ENCODE assay signal across 18 cellular contexts in genomic region chr4:113921089-113921842, GRCh38. TPM values are rescaled to one million over a fixed set of nuclear protein-coding genes. Genes with fewer than 3 reads are reported as not detected.
A peak's percentile ranks its signal among the peaks of the same experiment; 100 is the strongest.
DNase-seq lines count a peak whose midpoint lies in the region; ATAC-seq, FAIRE-seq and TF ChIP-seq lines count a peak whose summit lies in the region.
"Had no signal": no experiment of that assay in that cellular context is flagged by ENCODE, and none has a peak within 500 bp of the region (broad histone marks: within the 10 kb centered on the region; RNA-seq: fewer than 3 reads in every experiment).

No MANE protein-coding gene starts in this region.

- H3K9me2 ChIP-seq in Loucy (replicated peaks; ENCODE audit: low read depth, low read length): no peaks in the 10 kb centered on the region

- H3K79me2 ChIP-seq in Loucy (ENCODE audit: insufficient read depth, low read length) (no peaks in the 10 kb centered on the region), parathyroid adenoma (no peaks in the 10 kb centered on the region)

- no peaks in the 10 kb centered on the region for H4K20me1 ChIP-seq in Loucy (ENCODE audit: insufficient read depth, low read length, poor library complexity, severe bottlenecking)
- H4K20me1 ChIP-seq: BLaER1 treated with 17β-estradiol and CSF1 and Interleukin-3, amounts not matched to agents 10 nM and 100 nM had no signal

- FAIRE-seq in GM12891 (lab: Jason Lieb, UNC): peak; percentile 9
- FAIRE-seq: urothelium cell line had no signal

- DNase-seq in GM12891 (ENCODE audit: insufficient read length, low spot score): no peak
- peak; percentile 11 for DNase-seq in fibroblast of gingiva (ENCODE audit: low read depth)
- no peak for DNase-seq in breast epithelium (ENCODE audit: low spot score in 2 of 2)
- DNase-seq in MV-4-11 (lab: John Stamatoyannopoulos, UW): no peak
- DNase-seq: activated CD4-positive, alpha-beta T cell treated with anti-CD3 and anti-CD28 coated beads for 1 hour; activated T-cell treated with anti-CD3 and anti-CD28 coated beads, Interleukin-2, amount 50 U/mL, for 24 hours; amniotic stem cell; left colon; NCI-H446 treated with DMSO at 0.1 percent for 48 hours; stimulated activated CD4-positive, alpha-beta T cell treated with anti-CD3 and anti-CD28 coated beads, Interleukin-2, amount 100 ng/mL, for 48 hours; T-helper 1 cell had no signal

- H3K27me3 ChIP-seq in Loucy (ENCODE audit: insufficient read depth, low read length, poor library complexity, severe bottlenecking) (no peaks in the 10 kb centered on the region), parathyroid adenoma (ENCODE audit: control insufficient read depth, insufficient read depth, low read length) (no peaks in the 10 kb centered on the region), breast epithelium (no peaks in the 10 kb centered on the region)
- H3K27me3 ChIP-seq: BLaER1 treated with 17β-estradiol and CSF1 and Interleukin-3, amounts not matched to agents 10 nM and 100 nM had no signal

- intact Hi-C loops in breast epithelium (cut with DNase I; ENCODE audit: low total_unique reads): no loop called here

- ATAC-seq in activated CD4-positive, CD25-positive, alpha-beta regulatory T cell treated with anti-CD3 and anti-CD28 coated beads, Interleukin-2, amount 50 U/mL, for 24 hours: no peak
- no peak for ATAC-seq in activated T-helper 17 cell treated with anti-CD3 and anti-CD28 coated beads, Interleukin-2, amount 50 U/mL, for 72 hours (replicated peaks)
- ATAC-seq: left colon had no signal

- H3F3A ChIP-seq in Loucy (ENCODE audit: low read depth): no peaks in the 10 kb centered on the region

- H3K4me3 ChIP-seq in Loucy (ENCODE audit: low read length, poor library complexity, severe bottlenecking) (no peak overlapping the region), parathyroid adenoma (ENCODE audit: low read depth, low read length) (no peak overlapping the region), breast epithelium (no peak overlapping the region)
- H3K4me3 ChIP-seq: BLaER1 treated with 17β-estradiol and CSF1 and Interleukin-3, amounts not matched to agents 10 nM and 100 nM had no signal

- TF ChIP-seq CTCF in Loucy (conservative IDR thresholded peaks at IDR 0.05; ENCODE audit: low read length) (no peak), parathyroid adenoma (IDR thresholded peaks at IDR 0.05) (no peak), breast epithelium (IDR thresholded peaks at IDR 0.05) (no peak)

- peak overlapping the region; percentile 44; the same call in 1 of the 2 replicates for H2AFZ ChIP-seq in Loucy (ENCODE audit: low read length)
- H2AFZ ChIP-seq in parathyroid adenoma: peak overlapping the region; percentile 68

- no peaks in the 10 kb centered on the region for H3K27me3 Mint-ChIP-seq in activated T-helper 17 cell treated with anti-CD3 and anti-CD28 coated beads, Interleukin-2, amount 50 U/mL, for 72 hours
- H3K27me3 Mint-ChIP-seq: activated T-cell treated with anti-CD3 and anti-CD28 coated beads, Interleukin-2, amount 50 U/mL, for 24 hours had no signal

- H3K9me3 Mint-ChIP-seq in activated T-helper 17 cell treated with anti-CD3 and anti-CD28 coated beads, Interleukin-2, amount 50 U/mL, for 72 hours: no peaks in the 10 kb centered on the region
- H3K9me3 Mint-ChIP-seq: activated T-cell treated with anti-CD3 and anti-CD28 coated beads, Interleukin-2, amount 50 U/mL, for 24 hours had no signal

- H3K4me3 Mint-ChIP-seq in activated T-helper 17 cell treated with anti-CD3 and anti-CD28 coated beads, Interleukin-2, amount 50 U/mL, for 72 hours: no peak overlapping the region
- H3K4me3 Mint-ChIP-seq: activated T-cell treated with anti-CD3 and anti-CD28 coated beads, Interleukin-2, amount 50 U/mL, for 24 hours; IgD-negative memory B cell had no signal

- H3K36me3 ChIP-seq in Loucy (ENCODE audit: insufficient read depth, low read length) (no peaks in the 10 kb centered on the region), parathyroid adenoma (ENCODE audit: control insufficient read depth, insufficient read depth, low read length) (no peaks in the 10 kb centered on the region), breast epithelium (no peaks in the 10 kb centered on the region)
- H3K36me3 ChIP-seq: BLaER1 treated with 17β-estradiol and CSF1 and Interleukin-3, amounts not matched to agents 10 nM and 100 nM had no signal

- TF ChIP-seq POLR2A in GM12891 (IDR thresholded peaks at IDR 0.05; ENCODE audit: low read depth, low read length): no peak
- no peak for TF ChIP-seq POLR2A in breast epithelium (IDR thresholded peaks at IDR 0.05)

- H3K9ac ChIP-seq in Loucy (ENCODE audit: low read depth, low read length, poor library complexity, severe bottlenecking) (no peak overlapping the region), parathyroid adenoma (no peak overlapping the region)
- H3K9ac ChIP-seq: BLaER1 treated with 17β-estradiol and CSF1 and Interleukin-3, amounts not matched to agents 10 nM and 100 nM had no signal

- H3K27ac ChIP-seq in parathyroid adenoma (no peak overlapping the region), breast epithelium (no peak overlapping the region)
- H3K27ac ChIP-seq: BLaER1 treated with 17β-estradiol and CSF1 and Interleukin-3, amounts not matched to agents 10 nM and 100 nM had no signal

- no peak overlapping the region for H3K27ac Mint-ChIP-seq in activated T-helper 17 cell treated with anti-CD3 and anti-CD28 coated beads, Interleukin-2, amount 50 U/mL, for 72 hours
- H3K27ac Mint-ChIP-seq: activated T-cell treated with anti-CD3 and anti-CD28 coated beads, Interleukin-2, amount 50 U/mL, for 24 hours; IgD-negative memory B cell had no signal

- H3K9me3 ChIP-seq in Loucy (ENCODE audit: insufficient read depth, low read depth, low read length) (no peaks in the 10 kb centered on the region), parathyroid adenoma (ENCODE audit: control insufficient read depth, low read length) (no peaks in the 10 kb centered on the region), breast epithelium (no peaks in the 10 kb centered on the region)
- H3K9me3 ChIP-seq: BLaER1 treated with 17β-estradiol and CSF1 and Interleukin-3, amounts not matched to agents 10 nM and 100 nM had no signal

- H3K4me2 ChIP-seq in Loucy (ENCODE audit: low read depth, low read length, poor library complexity, severe bottlenecking): no peak overlapping the region
- H3K4me2 ChIP-seq in parathyroid adenoma (ENCODE audit: low read length): no peak overlapping the region

- peaks cover 4% of the 10 kb centered on the region for H3K4me1 Mint-ChIP-seq in activated T-helper 17 cell treated with anti-CD3 and anti-CD28 coated beads, Interleukin-2, amount 50 U/mL, for 72 hours
- H3K4me1 Mint-ChIP-seq: IgD-negative memory B cell had no signal

- H3K4me1 ChIP-seq in Loucy (ENCODE audit: insufficient read depth, low read length, poor library complexity, severe bottlenecking): peaks cover 17% of the 10 kb centered on the region
- H3K4me1 ChIP-seq in parathyroid adenoma: no peaks in the 10 kb centered on the region
- no peaks in the 10 kb centered on the region for H3K4me1 ChIP-seq in breast epithelium

- no peaks in the 10 kb centered on the region for H3K36me3 Mint-ChIP-seq in activated T-helper 17 cell treated with anti-CD3 and anti-CD28 coated beads, Interleukin-2, amount 50 U/mL, for 72 hours (ENCODE audit: low read depth)
- H3K36me3 Mint-ChIP-seq: IgD-negative memory B cell had no signal

TF ChIP-seq in GM12891, 5 proteins besides CTCF, POLR2A, EP300 and RAD21:
- no peak for TF ChIP-seq PAX5 (IDR thresholded peaks at IDR 0.05; ENCODE audit: insufficient read depth, low read length, severe bottlenecking)
- TF ChIP-seq SPI1 (IDR thresholded peaks at IDR 0.05; ENCODE audit: low read depth, low read length): no peak
- TF ChIP-seq POU2F2 (IDR thresholded peaks at IDR 0.05; ENCODE audit: low read depth, low read length): no peak
- no peak for TF ChIP-seq POLR2AphosphoS5 (IDR thresholded peaks at IDR 0.05; ENCODE audit: low read depth, low read length)
- no peak for TF ChIP-seq TAF1 (IDR thresholded peaks at IDR 0.05; ENCODE audit: low read depth, low read length)

RNA-seq across cellular contexts. Expression of gene ARSJ, which starts 58.2 kb away (rescaled TPM):
- not detected for polyA plus RNA-seq in GM12891 (2012; ENCODE audit: low read depth, missing spikeins)
- under 1 TPM in 1 of 2 donors, not detected in 1; 0.19 TPM for total RNA-seq in activated T-helper 17 cell treated with anti-CD3 and anti-CD28 coated beads, Interleukin-2, amount 50 U/mL, for 72 hours
- 10 to 100 TPM in 1 of 3 donors, 1 to 10 TPM in 2; 1.1 to 10.7 (median 8.8) TPM for total RNA-seq in breast epithelium
- polyA plus RNA-seq: IgD-negative memory B cell had no signal
